8 cellular contexts compared by ENCODE assay signal in the genomic region with DNA sequence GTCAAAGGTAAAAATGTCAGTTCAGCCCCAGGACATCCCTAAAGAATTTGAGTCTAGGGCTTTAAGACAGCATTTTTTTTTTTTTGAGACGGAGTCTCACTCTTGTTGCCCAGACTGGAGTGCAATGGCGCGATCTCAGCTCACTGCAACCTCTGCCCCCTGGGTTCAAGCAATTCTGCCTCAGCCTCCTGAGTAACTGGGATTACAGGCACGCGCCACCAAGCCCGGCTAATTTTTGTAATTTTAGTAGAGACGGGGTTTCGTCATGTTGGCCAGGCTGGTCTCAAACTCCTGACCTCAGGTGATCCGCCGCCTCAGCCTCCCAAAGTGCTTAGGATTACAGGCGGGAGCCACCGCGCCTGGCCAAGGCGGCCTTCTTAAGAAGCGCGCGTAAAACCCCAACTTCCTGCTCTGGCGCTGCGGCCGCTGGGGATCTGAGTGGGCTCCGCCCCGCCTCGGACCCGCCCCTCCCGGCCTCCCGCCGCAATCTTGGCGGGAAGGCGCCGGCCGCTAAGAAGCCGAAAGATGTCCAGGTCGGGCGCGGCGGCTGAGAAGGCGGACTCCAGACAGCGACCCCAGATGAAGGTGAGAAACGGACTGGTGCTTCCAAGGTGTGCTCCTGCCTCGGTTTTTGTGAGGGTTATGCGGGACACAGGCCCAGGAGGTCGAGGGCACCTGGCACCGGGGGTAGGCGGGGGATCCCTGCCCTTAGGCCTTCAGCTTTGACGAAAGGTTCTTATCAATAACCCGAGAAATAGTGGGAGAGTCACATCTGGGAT. TPM values are rescaled to one million over a fixed set of nuclear protein-coding genes. Genes with fewer than 3 reads are reported as not detected.
DNase-seq lines count a peak whose midpoint lies in the region; ATAC-seq and TF ChIP-seq lines count a peak whose summit lies in the region.
"Not testable (repeated sequence)": the region's sequence is repeated elsewhere in the genome, so short reads cannot be mapped to it uniquely, and the experiment has no call there.

A gene (plus strand): TSS at position 495 of the 779 bp plus-strand sequence. CDS start 31 bp downstream, at position 526.

- H3K4me3 Mint-ChIP-seq in T-cell: peak within 1 kb of the TSS; percentile 84 to 99 (median 89)
- H3K4me3 Mint-ChIP-seq in activated naive CD8-positive, alpha-beta T cell treated with anti-CD3 and anti-CD28 coated beads, Interleukin-2, amount 10 ng/mL, durations not matched to agents 7 days and 5 days: peak within 1 kb of the TSS; percentile 92
- H3K4me3 Mint-ChIP-seq in osteocyte (ENCODE audit: unreplicated experiment): peak within 1 kb of the TSS; percentile 81

- not testable (repeated sequence) for H3K9me3 ChIP-seq in suprapubic skin

- H3K4me1 ChIP-seq in suprapubic skin: peaks cover 44% of the 10 kb centered on the region

- TF ChIP-seq CTCF in GM06990 (IDR thresholded peaks at IDR 0.05; ENCODE audit: insufficient read depth, low read length, poor library complexity, severe bottlenecking); osteocyte (IDR thresholded peaks at IDR 0.05); suprapubic skin (IDR thresholded peaks at IDR 0.05): not testable (repeated sequence)

- CTCF ChIA-PET in T-cell (lab: Charles Lee): not testable (repeated sequence)

- H3K4me3 ChIP-seq in GM06990 (replicated peaks; ENCODE audit: low read depth, low read length) (peak within 1 kb of the TSS; percentile 90), suprapubic skin (peak within 1 kb of the TSS; percentile 58)

- not testable (repeated sequence) for H3K9me3 Mint-ChIP-seq in T-cell; activated naive CD8-positive, alpha-beta T cell treated with anti-CD3 and anti-CD28 coated beads, Interleukin-2, amount 10 ng/mL, durations not matched to agents 7 days and 5 days; osteocyte (ENCODE audit: unreplicated experiment)

- peak within 1 kb of the TSS; percentile 70 for H3K27ac ChIP-seq in suprapubic skin

- DNase-seq in GM06990 (ENCODE audit: extremely low read depth, insufficient read length) (peak; percentile 94), NCI-H146 (lab: John Stamatoyannopoulos, UW) (peak; percentile 84), T-cell (peak; percentile 16 to 64 (median 44)), Right ventricle myocardium superior (peak; percentile 91), osteocyte (ENCODE audit: extremely low spot score, unreplicated experiment) (peak; percentile 90), suprapubic skin (ENCODE audit: low spot score in 2 of 2) (peak; percentile 84 to 89)
- DNase-seq in activated naive CD8-positive, alpha-beta T cell treated with anti-CD3 and anti-CD28 coated beads, Interleukin-2, amount 10 ng/mL, durations not matched to agents 7 days and 5 days: peak; percentile 86

- H3K27me3 Mint-ChIP-seq in T-cell; activated naive CD8-positive, alpha-beta T cell treated with anti-CD3 and anti-CD28 coated beads, Interleukin-2, amount 10 ng/mL, durations not matched to agents 7 days and 5 days; osteocyte (ENCODE audit: unreplicated experiment): not testable (repeated sequence)

- POLR2A ChIA-PET in T-cell (lab: Charles Lee): interaction anchor here in 1 of 2 donors (1.0 kb wide), 1 partner anchor 9 kb away, joined by 4 read pairs; no protein-coding TSS in a partner anchor
- POLR2A ChIA-PET in activated naive CD8-positive, alpha-beta T cell treated with anti-CD3 and anti-CD28 coated beads, Interleukin-2, amount 10 ng/mL, durations not matched to agents 7 days and 5 days (lab: Charles Lee): interaction anchor here (0.7 to 3.1 kb wide), 5 partner anchors 11 to 50 kb away, joined by 3 to 15 read pairs (median 11); a partner anchor contains a TSS

- intact Hi-C loops in Right ventricle myocardium superior (cut with DNase I): not testable (repeated sequence)

- ATAC-seq in HG02763 (IDR thresholded peaks at IDR 0.05; ENCODE audit: unreplicated experiment) (peak; percentile 56), T-cell (replicated peaks in 1 of 4) (peak; percentile 56 to 73 (median 66)), Right ventricle myocardium superior (ENCODE audit: poor library complexity) (peak; percentile 87)
- ATAC-seq in activated naive CD8-positive, alpha-beta T cell treated with anti-CD3 and anti-CD28 coated beads, Interleukin-2, amount 10 ng/mL, durations not matched to agents 7 days and 5 days (ENCODE audit: low read depth): peak; percentile 65

- H3K27ac Mint-ChIP-seq in T-cell: peak within 1 kb of the TSS; percentile 89 to 91
- H3K27ac Mint-ChIP-seq in activated naive CD8-positive, alpha-beta T cell treated with anti-CD3 and anti-CD28 coated beads, Interleukin-2, amount 10 ng/mL, durations not matched to agents 7 days and 5 days: peak within 1 kb of the TSS; percentile 99
- peak within 1 kb of the TSS; percentile 21 for H3K27ac Mint-ChIP-seq in osteocyte (ENCODE audit: unreplicated experiment)

- not testable (repeated sequence) for H3K36me3 ChIP-seq in GM06990 (ENCODE audit: control insufficient read depth, insufficient read depth, low read length); suprapubic skin

- H3K27me3 ChIP-seq in GM06990 (replicated peaks; ENCODE audit: control insufficient read depth, insufficient read depth, low read length); suprapubic skin: not testable (repeated sequence)

- H3K4me1 Mint-ChIP-seq in T-cell (peaks cover 55 to 69% (median 56%) of the 10 kb centered on the region in 3 donors), osteocyte (ENCODE audit: unreplicated experiment) (peaks cover 41% of the 10 kb centered on the region)
- peaks cover 27% of the 10 kb centered on the region for H3K4me1 Mint-ChIP-seq in activated naive CD8-positive, alpha-beta T cell treated with anti-CD3 and anti-CD28 coated beads, Interleukin-2, amount 10 ng/mL, durations not matched to agents 7 days and 5 days

- H3K36me3 Mint-ChIP-seq in T-cell; osteocyte (ENCODE audit: unreplicated experiment): not testable (repeated sequence)
- peaks cover 27% of the 10 kb centered on the region for H3K36me3 Mint-ChIP-seq in activated naive CD8-positive, alpha-beta T cell treated with anti-CD3 and anti-CD28 coated beads, Interleukin-2, amount 10 ng/mL, durations not matched to agents 7 days and 5 days

- WGBS in suprapubic skin: 6% methylated on average over 46 of the region's 46 CpGs

- TF ChIP-seq POLR2A in suprapubic skin (IDR thresholded peaks at IDR 0.05): not testable (repeated sequence)

- not testable (repeated sequence) for TF ChIP-seq EP300 in suprapubic skin (IDR thresholded peaks at IDR 0.05)

RNA-seq across cellular contexts. Expression of the gene that starts here (rescaled TPM):
- total RNA-seq in T-cell: 10 to 100 TPM; 10.5 to 12.4 (median 11.6) TPM
- total RNA-seq in activated naive CD8-positive, alpha-beta T cell treated with anti-CD3 and anti-CD28 coated beads, Interleukin-2, amount 10 ng/mL, durations not matched to agents 7 days and 5 days: 10 to 100 TPM; 68.3 to 71.4 TPM
- 1.6 TPM for total RNA-seq in Right ventricle myocardium superior
- 6.0 and 7.6 TPM in 2 replicates for total RNA-seq in osteocyte
- 1 to 10 TPM; 5.2 to 7.8 (median 5.8) TPM for total RNA-seq in suprapubic skin

Comparison
In these comparisons a context has a peak if more than half of its experiments do, and no peak if none do; other contexts are left out.
1. Peak in every context shown above with its lines: DNase-seq, ATAC-seq, H3K4me3 ChIP-seq and H3K27ac ChIP-seq.
2. DNase-seq: peak in every context shown above with its lines; median percentile 94 in GM06990; 91 in Right ventricle myocardium superior; 90 in osteocyte; 86 in suprapubic skin; 86 in activated naive CD8-positive, alpha-beta T cell treated with anti-CD3 and anti-CD28 coated beads, Interleukin-2, amount 10 ng/mL, durations not matched to agents 7 days and 5 days; 84 in NCI-H146; 44 in T-cell.
3. H3K27ac Mint-ChIP-seq: peak in every context shown above with its lines; median percentile 99 in activated naive CD8-positive, alpha-beta T cell treated with anti-CD3 and anti-CD28 coated beads, Interleukin-2, amount 10 ng/mL, durations not matched to agents 7 days and 5 days; 90 in T-cell; 21 in osteocyte.